In the genomic region with DNA sequence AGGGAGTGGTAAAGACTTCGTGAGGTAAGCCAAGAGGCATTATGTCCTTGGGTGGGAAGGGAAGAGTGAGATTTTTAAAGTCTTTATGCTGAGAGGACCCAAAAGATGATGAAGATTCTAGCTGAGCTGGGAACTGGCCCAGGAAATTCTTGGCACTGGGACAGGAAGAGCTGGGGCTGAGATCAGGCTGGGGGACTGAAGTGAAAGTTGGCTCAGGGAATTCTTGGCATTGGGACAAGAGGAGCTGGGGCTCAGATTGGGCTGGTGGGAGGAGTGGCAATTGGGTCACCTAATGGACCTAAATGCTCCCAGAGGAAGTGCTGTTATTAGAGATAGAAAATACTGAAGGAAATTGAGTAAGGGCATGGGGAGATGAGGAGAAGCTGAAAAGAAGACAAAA, we compare ENCODE assay signal across 13 cellular contexts. TPM values are rescaled to one million over a fixed set of nuclear protein-coding genes. Genes with fewer than 3 reads are reported as not detected.
DNase-seq lines count a peak whose midpoint lies in the region; ATAC-seq and TF ChIP-seq lines count a peak whose summit lies in the region.
"Had no signal": no experiment of that assay in that cellular context is flagged by ENCODE, and none has a peak within 500 bp of the region (broad histone marks: within the 10 kb centered on the region; RNA-seq: fewer than 3 reads in every experiment).

No MANE protein-coding gene starts in this region.

- no peak for DNase-seq in WTC11 (ENCODE audit: low spot score)
- peak; percentile 57 to 84 for DNase-seq in heart right ventricle
- DNase-seq in sigmoid colon: peak; percentile 73
- no peak for DNase-seq in COLO668 (lab: John Stamatoyannopoulos, UW; ENCODE audit: unreplicated experiment)
- DNase-seq in naive thymus-derived CD8-positive, alpha-beta T cell: no peak
- DNase-seq: activated naive CD4-positive, alpha-beta T cell treated with anti-CD3 and anti-CD28 coated beads for 36 hours; NCI-H524; WERI-Rb-1 had no signal

- CTCF ChIA-PET in WTC11 (lab: Charles Lee): interaction anchor here (0.6 to 0.8 kb wide), 2 partner anchors 66 to 1068 kb away, joined by 5 read pairs; no protein-coding TSS in a partner anchor

- H3K4me3 ChIP-seq in heart right ventricle: no peak overlapping the region
- H3K4me3 ChIP-seq in sigmoid colon: no peak overlapping the region

- no peak for TF ChIP-seq CTCF in WTC11 (IDR thresholded peaks at IDR 0.05)
- TF ChIP-seq CTCF in heart right ventricle (IDR thresholded peaks at IDR 0.05): no peak
- no peak for TF ChIP-seq CTCF in sigmoid colon (IDR thresholded peaks at IDR 0.05)

- no peak overlapping the region for H3K4me3 Mint-ChIP-seq in WTC11
- H3K4me3 Mint-ChIP-seq in naive thymus-derived CD8-positive, alpha-beta T cell: no peak overlapping the region
- H3K4me3 Mint-ChIP-seq: activated naive CD4-positive, alpha-beta T cell treated with anti-CD3 and anti-CD28 coated beads for 36 hours; stimulated activated effector memory CD8-positive, alpha-beta T cell treated with anti-CD3 and anti-CD28 coated beads, Interleukin-12 subunit alpha, Interleukin-12 subunit beta, amount 100 ng/mL, for 72 hours had no signal

- no peaks in the 10 kb centered on the region for H3K36me3 ChIP-seq in heart right ventricle
- H3K36me3 ChIP-seq in sigmoid colon: no peaks in the 10 kb centered on the region
- H3K36me3 ChIP-seq: WERI-Rb-1 had no signal

- WGBS in heart right ventricle, 2 donors: 6 to 14% methylated on average over 1 of the region's 1 CpG
- 60 to 67% methylated on average over 1 of the region's 1 CpG for WGBS in sigmoid colon, 2 donors

- no peaks in the 10 kb centered on the region for H3K36me3 Mint-ChIP-seq in WTC11
- no peaks in the 10 kb centered on the region for H3K36me3 Mint-ChIP-seq in naive thymus-derived CD8-positive, alpha-beta T cell
- H3K36me3 Mint-ChIP-seq: stimulated activated effector memory CD8-positive, alpha-beta T cell treated with anti-CD3 and anti-CD28 coated beads, Interleukin-12 subunit alpha, Interleukin-12 subunit beta, amount 100 ng/mL, for 72 hours had no signal

- no peak overlapping the region for H3K27ac ChIP-seq in heart right ventricle
- no peak overlapping the region for H3K27ac ChIP-seq in sigmoid colon
- H3K27ac ChIP-seq: WERI-Rb-1 had no signal

- H3K27ac Mint-ChIP-seq in WTC11: no peak overlapping the region
- peak overlapping the region in 1 of 10 donors; percentile 36 for H3K27ac Mint-ChIP-seq in naive thymus-derived CD8-positive, alpha-beta T cell
- H3K27ac Mint-ChIP-seq: activated naive CD4-positive, alpha-beta T cell treated with anti-CD3 and anti-CD28 coated beads for 36 hours; progenitor cell of endocrine pancreas; stimulated activated effector memory CD8-positive, alpha-beta T cell treated with anti-CD3 and anti-CD28 coated beads, Interleukin-12 subunit alpha, Interleukin-12 subunit beta, amount 100 ng/mL, for 72 hours had no signal

- intact Hi-C loops in heart right ventricle (cut with DNase I) (no loop called here), sigmoid colon (cut with DNase I) (no loop called here)

- ATAC-seq in GM18861 (IDR thresholded peaks at IDR 0.05; ENCODE audit: unreplicated experiment): peak; percentile 8
- 0 out of 2 replicates have a peak, but pooled peaks have one; percentile 22 for ATAC-seq in WTC11
- peak; percentile 67 to 95 (median 88) for ATAC-seq in heart right ventricle
- ATAC-seq in GM21619 (IDR thresholded peaks at IDR 0.05; ENCODE audit: unreplicated experiment): no peak
- ATAC-seq in naive thymus-derived CD8-positive, alpha-beta T cell: no peak
- ATAC-seq in GM21576 (IDR thresholded peaks at IDR 0.05; ENCODE audit: unreplicated experiment): no peak
- ATAC-seq: stimulated activated effector memory CD8-positive, alpha-beta T cell treated with anti-CD3 and anti-CD28 coated beads, Interleukin-12 subunit alpha, Interleukin-12 subunit beta, amount 100 ng/mL, for 72 hours had no signal

- peaks cover 5% of the 10 kb centered on the region for H3K4me1 Mint-ChIP-seq in WTC11
- peaks cover 0 to 7% (median under 1%) of the 10 kb centered on the region in 4 donors for H3K4me1 Mint-ChIP-seq in naive thymus-derived CD8-positive, alpha-beta T cell
- H3K4me1 Mint-ChIP-seq: stimulated activated effector memory CD8-positive, alpha-beta T cell treated with anti-CD3 and anti-CD28 coated beads, Interleukin-12 subunit alpha, Interleukin-12 subunit beta, amount 100 ng/mL, for 72 hours had no signal

- H3K9me3 ChIP-seq in heart right ventricle (no peaks in the 10 kb centered on the region), sigmoid colon (no peaks in the 10 kb centered on the region)

- TF ChIP-seq EP300 in sigmoid colon (IDR thresholded peaks at IDR 0.05): no peak

- H3K27me3 ChIP-seq in heart right ventricle: peaks cover 0 to 2% (median 0%) of the 10 kb centered on the region in 7 donors
- no peaks in the 10 kb centered on the region for H3K27me3 ChIP-seq in sigmoid colon

- H3K9me3 Mint-ChIP-seq in WTC11: 0 out of 2 replicates have a peak, but pooled peaks cover 4% of the 10 kb centered on the region
- H3K9me3 Mint-ChIP-seq in naive thymus-derived CD8-positive, alpha-beta T cell: peaks cover 0 to 2% (median 0%) of the 10 kb centered on the region in 9 donors
- H3K9me3 Mint-ChIP-seq: activated naive CD4-positive, alpha-beta T cell treated with anti-CD3 and anti-CD28 coated beads for 36 hours; stimulated activated effector memory CD8-positive, alpha-beta T cell treated with anti-CD3 and anti-CD28 coated beads, Interleukin-12 subunit alpha, Interleukin-12 subunit beta, amount 100 ng/mL, for 72 hours had no signal

- TF ChIP-seq POLR2A in sigmoid colon (IDR thresholded peaks at IDR 0.05): no peak

- POLR2A ChIA-PET in WTC11 (lab: Charles Lee): interaction anchor here (0.5 kb wide), 1 partner anchor 533 kb away, joined by 5 read pairs; no protein-coding TSS in a partner anchor
- POLR2A ChIA-PET in naive thymus-derived CD8-positive, alpha-beta T cell (lab: Charles Lee): no interaction called here

- H3K27me3 Mint-ChIP-seq in WTC11 (ENCODE audit: low read depth): no peaks in the 10 kb centered on the region
- H3K27me3 Mint-ChIP-seq in naive thymus-derived CD8-positive, alpha-beta T cell: peaks cover 9 to 29% (median 14%) of the 10 kb centered on the region in 5 donors

- H3K4me1 ChIP-seq in heart right ventricle (peaks cover 0 to 24% (median 13%) of the 10 kb centered on the region in 9 donors), sigmoid colon (peaks cover 0 to 14% (median 9%) of the 10 kb centered on the region in 4 donors)

TF ChIP-seq in WTC11, 78 proteins besides CTCF, POLR2A, EP300 and RAD21 (continues in another document):
- no peak for TF ChIP-seq AR (CRISPR knock-in tag; IDR thresholded peaks at IDR 0.05)
- TF ChIP-seq NFYB (CRISPR knock-in tag; conservative IDR thresholded peaks at IDR 0.05; ENCODE audit: low read depth): no peak
- TF ChIP-seq HMGA2 (CRISPR knock-in tag; IDR thresholded peaks at IDR 0.05): no peak
- no peak for TF ChIP-seq KAT7 (CRISPR knock-in tag; IDR thresholded peaks at IDR 0.05; ENCODE audit: borderline replicate concordance)
- no peak for TF ChIP-seq ELF4 (CRISPR knock-in tag; IDR thresholded peaks at IDR 0.05; ENCODE audit: low read depth)
- TF ChIP-seq ZNF416 (CRISPR knock-in tag; IDR thresholded peaks at IDR 0.05): no peak
- TF ChIP-seq EMX1 (CRISPR knock-in tag; IDR thresholded peaks at IDR 0.05): no peak
- TF ChIP-seq, protein P1, sequence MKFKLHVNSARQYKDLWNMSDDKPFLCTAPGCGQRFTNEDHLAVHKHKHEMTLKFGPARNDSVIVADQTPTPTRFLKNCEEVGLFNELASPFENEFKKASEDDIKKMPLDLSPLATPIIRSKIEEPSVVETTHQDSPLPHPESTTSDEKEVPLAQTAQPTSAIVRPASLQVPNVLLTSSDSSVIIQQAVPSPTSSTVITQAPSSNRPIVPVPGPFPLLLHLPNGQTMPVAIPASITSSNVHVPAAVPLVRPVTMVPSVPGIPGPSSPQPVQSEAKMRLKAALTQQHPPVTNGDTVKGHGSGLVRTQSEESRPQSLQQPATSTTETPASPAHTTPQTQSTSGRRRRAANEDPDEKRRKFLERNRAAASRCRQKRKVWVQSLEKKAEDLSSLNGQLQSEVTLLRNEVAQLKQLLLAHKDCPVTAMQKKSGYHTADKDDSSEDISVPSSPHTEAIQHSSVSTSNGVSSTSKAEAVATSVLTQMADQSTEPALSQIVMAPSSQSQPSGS (CRISPR knock-in tag; IDR thresholded peaks at IDR 0.05; ENCODE audit: borderline replicate concordance, low read depth): no peak
- TF ChIP-seq SOX15 (CRISPR knock-in tag; IDR thresholded peaks at IDR 0.05): no peak

RNA-seq across cellular contexts. Expression of gene SCEL, which starts 8.9 kb away (rescaled TPM):
- 0.11 TPM in 1 of 3 replicates, not detected in the others for total RNA-seq in WTC11 (2021)
- total RNA-seq in heart right ventricle: under 1 TPM in 1 of 10 donors, not detected in 9; 0.11 TPM
- under 1 TPM in 1 of 2 donors, not detected in 1; 0.07 TPM for polyA plus RNA-seq in heart right ventricle
- total RNA-seq in sigmoid colon: not detected
- 1 to 10 TPM in 2 of 3 donors, under 1 TPM in 1; 0.54 to 2.4 (median 2.1) TPM for polyA plus RNA-seq in sigmoid colon
- not detected for total RNA-seq in naive thymus-derived CD8-positive, alpha-beta T cell
- polyA plus RNA-seq in naive thymus-derived CD8-positive, alpha-beta T cell: not detected
- total RNA-seq: activated naive CD4-positive, alpha-beta T cell treated with anti-CD3 and anti-CD28 coated beads for 36 hours; progenitor cell of endocrine pancreas had no signal

Comparison
In these comparisons a context has a peak if more than half of its experiments do, and no peak if none do; other contexts are left out.
1. ATAC-seq: peak in GM18861 (single experiment), WTC11 (single experiment) and heart right ventricle (8 of 8); none in GM21619 (single experiment), naive thymus-derived CD8-positive, alpha-beta T cell (0 of 2) and GM21576 (single experiment).
2. DNase-seq: peak in heart right ventricle (2 of 2) and sigmoid colon (single experiment); none in WTC11 (single experiment), COLO668 (single experiment) and naive thymus-derived CD8-positive, alpha-beta T cell (0 of 10).